In genomic region chr13:73547239-73547638, GRCh38 we compare ENCODE assay signal across 31 cellular contexts.
"Had no signal": no experiment of that assay in that cellular context is flagged by ENCODE, and none has a peak within 500 bp of the region (broad histone marks: within the 10 kb centered on the region; RNA-seq: fewer than 3 reads in every experiment).

No MANE protein-coding gene starts in this region.

- H3K27ac Mint-ChIP-seq: activated CD4-positive, alpha-beta memory T cell treated with anti-CD3 and anti-CD28 coated beads, Interleukin-2, amount 10 ng/mL, durations not matched to agents 7 days and 5 days; activated naive CD4-positive, alpha-beta T cell treated with anti-CD3 and anti-CD28 coated beads, Interleukin-2, amount 50 U/mL, for 24 hours; activated naive CD8-positive, alpha-beta T cell treated with anti-CD3 and anti-CD28 coated beads, Interleukin-2, amount 10 ng/mL, durations not matched to agents 7 days and 5 days; activated T-cell treated with anti-CD3 and anti-CD28 coated beads, Interleukin-2, amount 50 U/mL, for 24 hours; activated T-helper 2 cell treated with anti-CD3 and anti-CD28 coated beads, Interferon-gamma antibody, Interleukin-2, Interleukin-4, amounts not matched to agents 10 μg/mL and 5 μg/mL and 100 μg/mL, durations not matched to agents 14 hours and 24 hours and 36 hours had no signal

- H3K4me3 Mint-ChIP-seq: activated CD4-positive, alpha-beta memory T cell treated with anti-CD3 and anti-CD28 coated beads, Interleukin-2, amount 10 ng/mL, durations not matched to agents 7 days and 5 days; activated naive CD4-positive, alpha-beta T cell treated with anti-CD3 and anti-CD28 coated beads, Interleukin-2, amount 50 U/mL, for 24 hours; activated naive CD8-positive, alpha-beta T cell treated with anti-CD3 and anti-CD28 coated beads, Interleukin-2, amount 10 ng/mL, durations not matched to agents 7 days and 5 days; activated T-cell treated with anti-CD3 and anti-CD28 coated beads, Interleukin-2, amount 50 U/mL, for 24 hours had no signal

- H3K4me1 Mint-ChIP-seq: activated CD4-positive, alpha-beta memory T cell treated with anti-CD3 and anti-CD28 coated beads, Interleukin-2, amount 10 ng/mL, durations not matched to agents 7 days and 5 days; activated naive CD4-positive, alpha-beta T cell treated with anti-CD3 and anti-CD28 coated beads, Interleukin-2, amount 50 U/mL, for 24 hours; activated naive CD8-positive, alpha-beta T cell treated with anti-CD3 and anti-CD28 coated beads, Interleukin-2, amount 10 ng/mL, durations not matched to agents 7 days and 5 days had no signal

- ATAC-seq: Panc1 had no signal

- H3K4me1 ChIP-seq: SJCRH30 had no signal

- H3K4me3 ChIP-seq: MG63, SJCRH30, SK-N-MC had no signal

- H3K36me3 Mint-ChIP-seq: activated naive CD4-positive, alpha-beta T cell treated with anti-CD3 and anti-CD28 coated beads, Interleukin-2, amount 50 U/mL, for 24 hours; activated naive CD8-positive, alpha-beta T cell treated with anti-CD3 and anti-CD28 coated beads, Interleukin-2, amount 10 ng/mL, durations not matched to agents 7 days and 5 days had no signal

- DNase-seq: activated CD4-positive, alpha-beta memory T cell treated with anti-CD3 and anti-CD28 coated beads, Interleukin-2, amount 10 ng/mL, durations not matched to agents 7 days and 5 days; activated CD4-positive, alpha-beta T cell treated with anti-CD3 and anti-CD28 coated beads for 1 hour; activated CD4-positive, alpha-beta T cell treated with anti-CD3 and anti-CD28 coated beads for 48 hours; activated CD4-positive, CD25-positive, alpha-beta regulatory T cell; activated gamma-delta T cell; activated naive CD4-positive, alpha-beta T cell treated with Interleukin-2 at 50 U/mL for 16 hours; activated naive CD8-positive, alpha-beta T cell treated with anti-CD3 and anti-CD28 coated beads, Interleukin-2, amount 10 ng/mL, durations not matched to agents 7 days and 5 days; activated T-cell treated with anti-CD3 and anti-CD28 coated beads, Interleukin-2, amount 50 U/mL, for 24 hours; amygdala; brain microvascular endothelial cell; Kasumi-1; KG1; MG63; NCI-H1048; NCI-H1105 treated with DMSO at 0.1 percent for 48 hours; NCI-H1436; NCI-H187 treated with DMSO at 0.1 percent for 48 hours; NCI-H2081; NCI-H2171 treated with DMSO at 0.1 percent for 48 hours; NCI-H226; NCI-H446 treated with DMSO at 0.1 percent for 48 hours; NCI-H524; SHP77; SJCRH30; T1000; WERI-Rb-1 had no signal

- H3K27me3 Mint-ChIP-seq: activated CD4-positive, alpha-beta memory T cell treated with anti-CD3 and anti-CD28 coated beads, Interleukin-2, amount 10 ng/mL, durations not matched to agents 7 days and 5 days; activated naive CD4-positive, alpha-beta T cell treated with anti-CD3 and anti-CD28 coated beads, Interleukin-2, amount 50 U/mL, for 24 hours; activated naive CD8-positive, alpha-beta T cell treated with anti-CD3 and anti-CD28 coated beads, Interleukin-2, amount 10 ng/mL, durations not matched to agents 7 days and 5 days; activated T-cell treated with anti-CD3 and anti-CD28 coated beads, Interleukin-2, amount 50 U/mL, for 24 hours had no signal

- H3K27ac ChIP-seq: brain microvascular endothelial cell, SJCRH30, SK-N-MC, WERI-Rb-1 had no signal

- H3K27me3 ChIP-seq: brain microvascular endothelial cell, MG63, SJCRH30 had no signal

- H3K36me3 ChIP-seq: brain microvascular endothelial cell, MG63, SJCRH30, WERI-Rb-1 had no signal

- FAIRE-seq: astrocyte had no signal

- H3K9me3 ChIP-seq: MG63, SJCRH30 had no signal

- H3K9me3 Mint-ChIP-seq: activated CD4-positive, alpha-beta memory T cell treated with anti-CD3 and anti-CD28 coated beads, Interleukin-2, amount 10 ng/mL, durations not matched to agents 7 days and 5 days; activated naive CD4-positive, alpha-beta T cell treated with anti-CD3 and anti-CD28 coated beads, Interleukin-2, amount 50 U/mL, for 24 hours; activated naive CD8-positive, alpha-beta T cell treated with anti-CD3 and anti-CD28 coated beads, Interleukin-2, amount 10 ng/mL, durations not matched to agents 7 days and 5 days; activated T-cell treated with anti-CD3 and anti-CD28 coated beads, Interleukin-2, amount 50 U/mL, for 24 hours; activated T-helper 2 cell treated with anti-CD3 and anti-CD28 coated beads, Interferon-gamma antibody, Interleukin-2, Interleukin-4, amounts not matched to agents 10 μg/mL and 5 μg/mL and 100 μg/mL, durations not matched to agents 14 hours and 24 hours and 36 hours had no signal
